8 cellular contexts compared by ENCODE assay signal in genomic region chr2:230864122-230864604, GRCh38. TPM values are rescaled to one million over a fixed set of nuclear protein-coding genes. Genes with fewer than 3 reads are reported as not detected.
DNase-seq lines count a peak whose midpoint lies in the region; ATAC-seq and TF ChIP-seq lines count a peak whose summit lies in the region.

No MANE protein-coding gene starts in this region.

- no peak for TF ChIP-seq EP300 in transverse colon (IDR thresholded peaks at IDR 0.05; ENCODE audit: low read depth)

- in situ Hi-C loops in astrocyte of the cerebellum (cut with HindIII; ENCODE audit: low sequenced_read_pairs) (no loop called here), transverse colon (cut with MboI; ENCODE audit: low pct_ligation_motif_present in 1 of 4, low pct_unique_long_range_greater_than_20kb in 1 of 4, low sequenced_read_pairs in 3 of 4) (loop anchor here in 1 of 4 donors (5.0 kb wide), 1 partner anchor 43 kb away; no protein-coding TSS in a partner anchor)

- H3K4me3 ChIP-seq in astrocyte of the cerebellum (ENCODE audit: low read depth, low read length) = peak overlapping the region; percentile 73
- H3K4me3 ChIP-seq in lower lobe of right lung = peak overlapping the region; percentile 72
- peak overlapping the region in 3 of 4 donors; percentile 84 to 96 (median 86) for H3K4me3 ChIP-seq in transverse colon

- H3K36me3 ChIP-seq in lower lobe of right lung (no peaks in the 10 kb centered on the region), transverse colon (no peaks in the 10 kb centered on the region)

- peaks cover 45% of the 10 kb centered on the region for H3K4me1 Mint-ChIP-seq in activated naive CD4-positive, alpha-beta T cell treated with anti-CD3 and anti-CD28 coated beads for 36 hours (ENCODE audit: low read depth)

- no peaks in the 10 kb centered on the region for H3K36me3 Mint-ChIP-seq in activated naive CD4-positive, alpha-beta T cell treated with anti-CD3 and anti-CD28 coated beads for 36 hours (ENCODE audit: low read depth)

- H3K27me3 ChIP-seq in lower lobe of right lung (ENCODE audit: low read depth) (peaks cover 37% of the 10 kb centered on the region), transverse colon (no peaks in the 10 kb centered on the region)

- no peak for TF ChIP-seq POLR2A in transverse colon (IDR thresholded peaks at IDR 0.05)

- peaks cover 21% of the 10 kb centered on the region for H3K4me1 ChIP-seq in lower lobe of right lung
- peaks cover 12 to 38% (median 32%) of the 10 kb centered on the region in 4 donors for H3K4me1 ChIP-seq in transverse colon

- no peak for TF ChIP-seq CTCF in astrocyte of the cerebellum (IDR thresholded peaks at IDR 0.05; ENCODE audit: low read depth, low read length, missing control alignments)
- TF ChIP-seq CTCF in lower lobe of right lung (IDR thresholded peaks at IDR 0.05) = no peak
- TF ChIP-seq CTCF in transverse colon (IDR thresholded peaks at IDR 0.05) = no peak

- DNase-seq in activated naive CD4-positive, alpha-beta T cell treated with anti-CD3 and anti-CD28 coated beads for 36 hours = no peak
- no peak for DNase-seq in activated naive CD4-positive, alpha-beta T cell treated with Interleukin-2 at 50 U/mL for 16 hours
- no peak for DNase-seq in astrocyte of the cerebellum (ENCODE audit: low read depth)
- DNase-seq in lower lobe of right lung = no peak
- DNase-seq in transverse colon = no peak
- DNase-seq in stimulated activated CD4-positive, alpha-beta T cell treated with anti-CD3 and anti-CD28 coated beads, Interleukin-15, amount 100 ng/mL, for 24 hours = no peak
- no peak for DNase-seq in DMS53 (lab: John Stamatoyannopoulos, UW)

- H3K27ac ChIP-seq in lower lobe of right lung = no peak overlapping the region
- H3K27ac ChIP-seq in transverse colon = peak overlapping the region; percentile 93 to 96 (median 95)

- ATAC-seq in lower lobe of right lung (no peak), HG02870 (IDR thresholded peaks at IDR 0.05; ENCODE audit: unreplicated experiment) (no peak)

- peak overlapping the region; percentile 82 for H3K4me3 Mint-ChIP-seq in activated naive CD4-positive, alpha-beta T cell treated with anti-CD3 and anti-CD28 coated beads for 36 hours

- CTCF ChIA-PET in activated naive CD4-positive, alpha-beta T cell treated with anti-CD3 and anti-CD28 coated beads for 36 hours (lab: Charles Lee) = interaction anchor here (1.1 to 1.4 kb wide), 3 partner anchors 17 to 189 kb away, joined by 3 to 4 read pairs (median 3); no protein-coding TSS in a partner anchor

- H3K27ac Mint-ChIP-seq in activated naive CD4-positive, alpha-beta T cell treated with anti-CD3 and anti-CD28 coated beads for 36 hours = peak overlapping the region; percentile 3

- no peaks in the 10 kb centered on the region for H3K9me3 Mint-ChIP-seq in activated naive CD4-positive, alpha-beta T cell treated with anti-CD3 and anti-CD28 coated beads for 36 hours

- 33 to 69% methylated on average over 6 to 17 of the region's 18 CpGs for WGBS in transverse colon (ENCODE audit: low coverage in 1 of 2), 2 donors

- peaks cover 4% of the 10 kb centered on the region for H3K27me3 Mint-ChIP-seq in activated naive CD4-positive, alpha-beta T cell treated with anti-CD3 and anti-CD28 coated beads for 36 hours (ENCODE audit: low read depth)

- intact Hi-C loops in activated naive CD4-positive, alpha-beta T cell treated with anti-CD3 and anti-CD28 coated beads for 36 hours (cut with micrococcal nuclease) = loop anchor here (1.0 to 2.0 kb wide), 4 partner anchors 41 to 193 kb away; partner anchors contain the start of gene PSMD1
- intact Hi-C loops in lower lobe of right lung (cut with DNase I) (no loop called here), transverse colon (cut with DNase I; ENCODE audit: low total_unique reads) (no loop called here)

- H3K9me3 ChIP-seq in lower lobe of right lung (no peaks in the 10 kb centered on the region), transverse colon (no peaks in the 10 kb centered on the region)

RNA-seq across cellular contexts. Expression of gene ITM2C, which starts 0.6 kb away (rescaled TPM):
- 10 to 100 TPM; 13.0 to 13.6 TPM for total RNA-seq in activated naive CD4-positive, alpha-beta T cell treated with anti-CD3 and anti-CD28 coated beads for 36 hours
- total RNA-seq in lower lobe of right lung = 27.6 TPM
- 1,000 to 10,000 TPM in 3 of 4 donors, 100 to 1,000 TPM in 1; 911 to 2,535 (median 1,776) TPM for total RNA-seq in transverse colon

Comparison
In these comparisons a context has a peak if more than half of its experiments do, and no peak if none do; other contexts are left out.
1. RNA of gene ITM2C, which starts 0.6 kb away (total RNA-seq): 911 to 2,535 TPM in transverse colon; 27.6 TPM in lower lobe of right lung (single experiment) and 13.0 to 13.6 TPM in activated naive CD4-positive, alpha-beta T cell treated with anti-CD3 and anti-CD28 coated beads for 36 hours; every median in the first group is over 10 times any median in the second.
2. Peak in every context shown above with its lines, with median percentiles within 50 percentile points of each other: H3K4me3 ChIP-seq.